ENCODE assay signal across 1 cellular context in genomic region chr9:95370064-95370463, GRCh38.
TF ChIP-seq lines count a peak whose summit lies in the region.

No MANE protein-coding gene starts in this region.

TF ChIP-seq in IMR-90, 13 proteins besides CTCF, POLR2A, EP300 and RAD21:
- no peak for TF ChIP-seq FOS (IDR thresholded peaks at IDR 0.05; ENCODE audit: low read depth, low read length)
